32 cellular contexts compared by ENCODE assay signal in genomic region chr2:965640-966147, GRCh38. TPM values are rescaled to one million over a fixed set of nuclear protein-coding genes. Genes with fewer than 3 reads are reported as not detected.
"Had no signal": no experiment of that assay in that cellular context is flagged by ENCODE, and none has a peak within 500 bp of the region (broad histone marks: within the 10 kb centered on the region; RNA-seq: fewer than 3 reads in every experiment).

No MANE protein-coding gene starts in this region.

- H3K4me1 ChIP-seq: adrenal gland, SJCRH30 had no signal

- H3K9me3 ChIP-seq: SJCRH30 had no signal

- H3K27me3 ChIP-seq: adrenal gland, SJCRH30 had no signal

- DNase-seq: activated CD4-positive, alpha-beta T cell treated with anti-CD3 and anti-CD28 coated beads for 1 hour; activated CD4-positive, alpha-beta T cell treated with anti-CD3 and anti-CD28 coated beads for 48 hours; activated CD4-positive, alpha-beta T cell treated with anti-CD3 and anti-CD28 coated beads, Interleukin-2, amount 50 U/mL, for 48 hours; activated CD4-positive, CD25-positive, alpha-beta regulatory T cell; activated CD8-positive, alpha-beta memory T cell treated with anti-CD3 and anti-CD28 coated beads, Interleukin-2, amount 50 U/mL, for 4 hours; activated gamma-delta T cell treated with Interleukin-2 at 50 U/mL for 16 hours; activated naive CD4-positive, alpha-beta T cell treated with anti-CD3 and anti-CD28 coated beads for 36 hours; activated T-cell treated with anti-CD3 and anti-CD28 coated beads for 4 hours; activated T-cell treated with anti-CD3 and anti-CD28 coated beads, Interleukin-2, amount 50 U/mL, for 4 hours; adrenal gland; Karpas-422; KBM-7; NCI-H1048; NCI-H1105 treated with DMSO at 0.1 percent for 48 hours; NCI-H1436; NCI-H1694; NCI-H2029; NCI-H345; NCI-H524 treated with DMSO at 0.1 percent for 48 hours; SHP77; SJCRH30; T1000; WERI-Rb-1 had no signal

- ATAC-seq: activated naive CD4-positive, alpha-beta T cell treated with anti-CD3 and anti-CD28 coated beads, Interleukin-2, amount 50 U/mL, for 72 hours; activated T-cell treated with anti-CD3 and anti-CD28 coated beads, Interleukin-2, amount 50 U/mL, for 4 hours; Panc1 had no signal

- H3K36me3 ChIP-seq: adrenal gland, SJCRH30, WERI-Rb-1 had no signal

- H3K27ac ChIP-seq: adrenal gland, SJCRH30, SK-N-MC, WERI-Rb-1 had no signal

- H3K4me3 ChIP-seq: adrenal gland, SJCRH30, SK-N-MC had no signal

- FAIRE-seq: bronchial epithelial cell had no signal

RNA-seq across cellular contexts. Expression of gene SNTG2, which starts 15.0 kb away (rescaled TPM):
- total RNA-seq: activated T-helper 1 cell treated with anti-CD3 and anti-CD28 coated beads, Interleukin-12 subunit alpha, Interleukin-12 subunit beta, Interleukin-2, Interleukin-4 antibody, amounts not matched to agents 30 ng/mL and 10 ng/mL and 1 ng/mL, durations not matched to agents 14 hours and 24 hours and 36 hours; bronchial epithelial cell; MCF 10A; NCI-H460; RPMI7951; SJCRH30; T-helper 1 cell treated with Interleukin-12 subunit alpha and Interleukin-12 subunit beta and Interleukin-4 antibody, amounts not matched to agents 30 ng/mL and 1 ng/mL, for 36 hours had no signal
